ENCODE assay signal across 10 cellular contexts in the genomic region with DNA sequence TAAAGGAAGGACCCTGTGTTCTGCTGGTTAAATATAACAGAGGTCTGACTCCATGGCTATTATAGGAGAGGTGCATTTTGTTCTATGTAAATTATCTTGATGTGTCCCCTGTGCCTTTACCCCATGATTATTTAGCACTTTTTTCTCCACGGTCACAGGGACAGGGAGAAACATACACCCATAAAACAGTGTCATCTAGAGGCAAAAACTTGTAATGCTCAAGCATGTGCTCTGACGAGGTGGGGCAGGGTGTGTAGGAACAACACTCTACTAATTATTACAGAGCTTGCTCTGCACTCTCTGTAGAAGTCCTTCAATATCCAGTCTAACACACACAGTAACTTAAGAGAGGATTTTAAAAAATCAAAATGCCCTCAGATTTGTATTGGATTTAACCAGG.
DNase-seq lines count a peak whose midpoint lies in the region; ATAC-seq and TF ChIP-seq lines count a peak whose summit lies in the region.
"Had no signal": no experiment of that assay in that cellular context is flagged by ENCODE, and none has a peak within 500 bp of the region (broad histone marks: within the 10 kb centered on the region; RNA-seq: fewer than 3 reads in every experiment).

No MANE protein-coding gene starts in this region.

- DNase-seq in NCI-H69 (lab: John Stamatoyannopoulos, UW) (peak; percentile 77), esophagus squamous epithelium (lab: John Stamatoyannopoulos, UW) (no peak), retinal pigment epithelial cell (ENCODE audit: low read depth) (no peak), retina (no peak), T-cell (no peak), NCI-H345 (lab: John Stamatoyannopoulos, UW) (no peak)
- no peak for DNase-seq in activated naive CD4-positive, alpha-beta T cell treated with anti-CD3 and anti-CD28 coated beads for 36 hours
- DNase-seq: activated CD4-positive, CD25-positive, alpha-beta regulatory T cell had no signal

- CTCF ChIA-PET in activated naive CD4-positive, alpha-beta T cell treated with anti-CD3 and anti-CD28 coated beads for 36 hours (lab: Charles Lee): no interaction called here
- CTCF ChIA-PET in T-cell (lab: Charles Lee): no interaction called here

- H3K27me3 Mint-ChIP-seq in activated naive CD4-positive, alpha-beta T cell treated with anti-CD3 and anti-CD28 coated beads for 36 hours (ENCODE audit: low read depth): no peaks in the 10 kb centered on the region
- no peaks in the 10 kb centered on the region for H3K27me3 Mint-ChIP-seq in T-cell

- TF ChIP-seq CTCF in esophagus squamous epithelium (IDR thresholded peaks at IDR 0.05) (peak in 4 of 6 experiments; percentile 17 to 47 (median 27)), retinal pigment epithelial cell (conservative IDR thresholded peaks at IDR 0.05; ENCODE audit: low read depth, low read length) (peak; percentile 57)

- H3K36me3 Mint-ChIP-seq in activated naive CD4-positive, alpha-beta T cell treated with anti-CD3 and anti-CD28 coated beads for 36 hours (ENCODE audit: low read depth): no peaks in the 10 kb centered on the region
- no peaks in the 10 kb centered on the region for H3K36me3 Mint-ChIP-seq in T-cell

- 46 to 63% methylated on average over 2 of the region's 2 CpGs for WGBS in esophagus squamous epithelium, 2 donors

- H3K27ac Mint-ChIP-seq in activated naive CD4-positive, alpha-beta T cell treated with anti-CD3 and anti-CD28 coated beads for 36 hours: no peak overlapping the region
- H3K27ac Mint-ChIP-seq in T-cell: no peak overlapping the region

- H3K9me3 Mint-ChIP-seq in activated naive CD4-positive, alpha-beta T cell treated with anti-CD3 and anti-CD28 coated beads for 36 hours: peaks cover 2% of the 10 kb centered on the region
- H3K9me3 Mint-ChIP-seq in T-cell: no peaks in the 10 kb centered on the region

- no peak overlapping the region for H3K4me3 Mint-ChIP-seq in activated naive CD4-positive, alpha-beta T cell treated with anti-CD3 and anti-CD28 coated beads for 36 hours
- H3K4me3 Mint-ChIP-seq in T-cell: no peak overlapping the region

- no peaks in the 10 kb centered on the region for H3K4me1 Mint-ChIP-seq in activated naive CD4-positive, alpha-beta T cell treated with anti-CD3 and anti-CD28 coated beads for 36 hours (ENCODE audit: low read depth)
- no peaks in the 10 kb centered on the region for H3K4me1 Mint-ChIP-seq in T-cell

- H3K4me3 ChIP-seq in esophagus squamous epithelium: no peak overlapping the region
- H3K4me3 ChIP-seq in retinal pigment epithelial cell (ENCODE audit: low read length): no peak overlapping the region

- H3K27ac ChIP-seq in esophagus squamous epithelium: no peak overlapping the region
- H3K27ac ChIP-seq: KMS-11 had no signal

- no peaks in the 10 kb centered on the region for H3K9me3 ChIP-seq in esophagus squamous epithelium

- no peaks in the 10 kb centered on the region for H3K27me3 ChIP-seq in esophagus squamous epithelium

- H3K36me3 ChIP-seq in esophagus squamous epithelium: no peaks in the 10 kb centered on the region

- peaks cover 0 to 39% (median 4%) of the 10 kb centered on the region in 3 donors for H3K4me1 ChIP-seq in esophagus squamous epithelium

- TF ChIP-seq POLR2A in esophagus squamous epithelium (IDR thresholded peaks at IDR 0.05): no peak

- ATAC-seq in GM18907 (IDR thresholded peaks at IDR 0.05; ENCODE audit: unreplicated experiment) (peak; percentile 49), T-cell (replicated peaks in 1 of 4) (no peak)

- intact Hi-C loops in esophagus squamous epithelium (cut with DNase I): no loop called here
- intact Hi-C loops in activated naive CD4-positive, alpha-beta T cell treated with anti-CD3 and anti-CD28 coated beads for 36 hours (cut with micrococcal nuclease): no loop called here

- POLR2A ChIA-PET in T-cell (lab: Charles Lee): no interaction called here
